Comparison of ENCODE assay signal across 8 cellular contexts in the genomic region with DNA sequence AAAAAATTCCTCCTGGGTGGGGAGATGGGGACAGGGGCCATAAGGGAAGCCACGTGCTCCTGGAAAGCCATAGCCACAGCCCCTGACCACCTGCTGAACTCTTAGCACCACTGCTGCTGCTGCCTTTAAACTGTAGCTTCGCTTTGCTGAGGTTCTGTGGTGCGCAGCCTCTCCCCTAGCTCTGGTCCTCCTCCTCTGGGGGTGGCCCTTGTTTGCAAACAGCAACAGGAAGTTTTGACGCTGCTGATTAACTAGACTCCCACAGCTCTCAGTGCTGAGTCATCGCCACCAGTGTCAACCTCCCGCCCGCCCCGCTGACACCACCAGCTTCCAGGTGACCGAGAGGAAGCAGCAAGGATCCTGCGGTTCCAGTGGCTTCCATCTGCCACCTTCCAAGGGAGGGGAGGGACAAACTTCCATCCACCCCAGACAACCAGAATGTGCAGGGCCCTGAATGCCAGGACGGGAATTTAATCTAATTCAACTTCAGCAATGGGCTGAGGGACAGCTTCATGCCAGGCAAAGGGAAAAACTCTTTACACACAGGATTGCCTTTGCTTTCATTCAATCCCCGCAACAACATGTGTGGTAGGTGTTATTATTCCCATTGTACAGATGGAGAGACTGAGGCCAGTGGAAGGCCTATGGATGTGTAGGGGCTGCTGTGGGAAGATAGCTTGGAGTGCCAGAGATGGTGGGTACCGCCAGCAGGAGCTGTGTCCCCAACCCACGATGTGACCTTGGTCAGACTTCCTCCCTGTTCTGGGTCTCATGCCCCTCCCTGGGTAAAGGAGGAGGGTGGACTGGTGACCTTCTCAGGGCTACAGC. TPM values are rescaled to one million over a fixed set of nuclear protein-coding genes. Genes with fewer than 3 reads are reported as not detected.
DNase-seq lines count a peak whose midpoint lies in the region; ATAC-seq, FAIRE-seq and TF ChIP-seq lines count a peak whose summit lies in the region.

No MANE protein-coding gene starts in this region.

- no TSS peak for BruUV-seq in K562 (replicated peaks; lab: Mats Ljungman, UMichigan)

- H3K27ac ChIP-seq in K562 (ENCODE audit: extremely low read depth, low read depth, low read length) (peak overlapping the region; percentile 80), liver (ENCODE audit: low read depth in 1 of 2, low read length in 2 of 2) (peak overlapping the region; percentile 89), coronary artery (peak overlapping the region in 1 of 2 donors; percentile 57)

- CTCF ChIA-PET in K562 (lab: Yijun Ruan, JAX; ENCODE audit: low intra/inter-chr PET ratio) = no interaction called here

- DNase-seq in GDM1 (lab: John Stamatoyannopoulos, UW) = peak; percentile 71
- peak in 73 of 76 experiments; percentile 39 to 92 (median 77) for DNase-seq in HUDEP-2 (lab: John Stamatoyannopoulos, UW; ENCODE audit: unreplicated experiment in 76 of 76)
- DNase-seq in T-helper 9 cell = peak; percentile 65
- peak; percentile 88 to 98 (median 92) for DNase-seq in K562 (ENCODE audit: extremely low read depth in 1 of 4, low spot score in 3 of 4)
- DNase-seq in stimulated activated CD8-positive, alpha-beta memory T cell treated with anti-CD3 and anti-CD28 coated beads, Interleukin-12 subunit alpha, Interleukin-12 subunit beta, amount 100 ng/mL, for 24 hours (ENCODE audit: extremely low read depth) = peak; percentile 50
- DNase-seq in coronary artery (ENCODE audit: low spot score) = no peak

- TF ChIP-seq CTCF in K562 (IDR thresholded peaks at IDR 0.05 in 2 of 3, conservative IDR thresholded peaks at IDR 0.05 in 1 of 3; ENCODE audit: insufficient read depth in 2 of 3, low read depth in 1 of 3, low read length in 3 of 3) = no peak
- no peak for TF ChIP-seq CTCF in liver (IDR thresholded peaks at IDR 0.05; ENCODE audit: low read depth, low read length, missing input control)
- no peak for TF ChIP-seq CTCF in coronary artery (IDR thresholded peaks at IDR 0.05)

- no peak; a peak in 1 of 4 replicates for TF ChIP-seq RAD21 in K562 (CRISPR knock-in tag; conservative IDR thresholded peaks at IDR 0.05 in 1 of 2, IDR thresholded peaks at IDR 0.05 in 1 of 2)
- peak; percentile 50 to 65 for TF ChIP-seq RAD21 in liver (IDR thresholded peaks at IDR 0.05)

- peak overlapping the region; percentile 60 to 87; a peak in 3 of 4 replicates for H3K9ac ChIP-seq in K562 (ENCODE audit: insufficient read depth in 1 of 2, low read depth in 2 of 2, low read length in 2 of 2)
- peak overlapping the region; percentile 17 to 45 for H3K9ac ChIP-seq in liver (ENCODE audit: low read depth in 1 of 2, low read length in 2 of 2)

- no peaks in the 10 kb centered on the region for H4K20me1 ChIP-seq in K562 (replicated peaks; ENCODE audit: control insufficient read depth, insufficient read depth, low read length)

- peak overlapping the region; percentile 77 for H3K4me2 ChIP-seq in K562 (ENCODE audit: insufficient read depth, low read length)

- in situ Hi-C loops in K562 (cut with MboI) = no loop called here

- peak; percentile 99 for FAIRE-seq in K562 (lab: Jason Lieb, UNC)

- TF ChIP-seq POLR2A in K562 (conservative IDR thresholded peaks at IDR 0.05) = peak; percentile 82

- peak; percentile 88 for TF ChIP-seq EP300 in K562 (IDR thresholded peaks at IDR 0.05; ENCODE audit: low read length)

- POLR2A ChIA-PET in K562 (lab: Yijun Ruan, JAX) = interaction anchor here (0.5 to 1.5 kb wide), 11 partner anchors 8 to 408 kb away, joined by 3 to 5 read pairs (median 3); a partner anchor contains a TSS

- H3K4me3 ChIP-seq in K562 (no peak overlapping the region), liver (ENCODE audit: low read depth in 1 of 3, low read length in 3 of 3) (no peak overlapping the region), coronary artery (no peak overlapping the region)

- no peaks in the 10 kb centered on the region for H3K27me3 ChIP-seq in K562 (ENCODE audit: control insufficient read depth in 2 of 2, insufficient read depth in 2 of 2, low read length in 2 of 2)
- no peaks in the 10 kb centered on the region for H3K27me3 ChIP-seq in liver (ENCODE audit: control insufficient read depth in 4 of 4, insufficient read depth in 4 of 4, low read length in 3 of 4)

- H3K4me1 ChIP-seq in K562 (replicated peaks in 1 of 2; ENCODE audit: control insufficient read depth in 2 of 2, insufficient read depth in 2 of 2, low read length in 2 of 2) (peaks cover 28 to 32% of the 10 kb centered on the region in 2 experiments; a peak in 4 of 5 replicates), liver (ENCODE audit: control insufficient read depth in 4 of 4, insufficient read depth in 4 of 4, low read length in 3 of 4) (peaks cover 14 to 32% (median 22%) of the 10 kb centered on the region in 4 donors)

- peak; percentile 97 for ATAC-seq in GM21515 (IDR thresholded peaks at IDR 0.05; ENCODE audit: unreplicated experiment)
- ATAC-seq in K562 = peak; percentile 96

- H3K36me3 ChIP-seq in K562 (ENCODE audit: control insufficient read depth, insufficient read depth, low read length) (no peaks in the 10 kb centered on the region), liver (ENCODE audit: control insufficient read depth in 4 of 4, insufficient read depth in 3 of 4, low read depth in 1 of 4, low read length in 3 of 4) (no peaks in the 10 kb centered on the region)

- peak overlapping the region; percentile 84 for H2AFZ ChIP-seq in K562 (ENCODE audit: low read depth, low read length)

- H3K9me3 ChIP-seq in K562 (replicated peaks; ENCODE audit: control insufficient read depth, insufficient read depth, low read depth, low read length) (no peaks in the 10 kb centered on the region), liver (ENCODE audit: control insufficient read depth in 4 of 4, low read length in 3 of 4) (no peaks in the 10 kb centered on the region)

- H3K79me2 ChIP-seq in K562 (ENCODE audit: control insufficient read depth, insufficient read depth, low read length) = no peaks in the 10 kb centered on the region

- WGBS in K562 (ENCODE audit: insufficient coverage, low coverage, missing lambda C conversion rate) = 6% methylated on average over 13 of the region's 14 CpGs
- 16% methylated on average over 14 of the region's 14 CpGs for WGBS in liver

- no peaks in the 10 kb centered on the region for H3K9me1 ChIP-seq in K562 (ENCODE audit: control insufficient read depth, insufficient read depth, low read length)

- intact Hi-C loops in K562 (cut with micrococcal nuclease) = no loop called here

TF ChIP-seq in K562, 482 proteins besides CTCF, POLR2A, EP300 and RAD21 (continues in another document):
- peak; percentile 64 for TF ChIP-seq NEUROD1 (IDR thresholded peaks at IDR 0.05; ENCODE audit: borderline replicate concordance, low read depth, low read length, partially characterized antibody)
- TF ChIP-seq ETV1 (tag; conservative IDR thresholded peaks at IDR 0.05; ENCODE audit: low read depth) = peak; percentile 93
- peak; percentile 59 for TF ChIP-seq TAF1 (IDR thresholded peaks at IDR 0.05; ENCODE audit: control insufficient read depth, extremely low read depth, insufficient read depth, low read length, severe bottlenecking)
- 0 out of 2 replicates have a peak, but pooled peaks have one; percentile 6 for TF ChIP-seq CBFB (CRISPR knock-in tag; IDR thresholded peaks at IDR 0.05)
- TF ChIP-seq SAP30 (IDR thresholded peaks at IDR 0.05; ENCODE audit: borderline replicate concordance, insufficient read depth, low read depth, low read length, poor library complexity, severe bottlenecking) = no peak
- TF ChIP-seq GABPA (tag; conservative IDR thresholded peaks at IDR 0.05; ENCODE audit: low read depth) = peak; percentile 69
- peak; percentile 56 for TF ChIP-seq ZNF263 (CRISPR knock-in tag; IDR thresholded peaks at IDR 0.05; ENCODE audit: borderline replicate concordance)
- no peak for TF ChIP-seq NR1H2 (CRISPR knock-in tag; IDR thresholded peaks at IDR 0.05)
- TF ChIP-seq KDM5B (IDR thresholded peaks at IDR 0.05; ENCODE audit: insufficient replicate concordance, low read depth, low read length) = peak; percentile 35

TF ChIP-seq in liver, 16 proteins besides CTCF, POLR2A, EP300 and RAD21 (continues in another document):
- TF ChIP-seq TAF1 (conservative IDR thresholded peaks at IDR 0.05) = peak; percentile 46
- peak; percentile 25 to 66 for TF ChIP-seq HNF4A (conservative IDR thresholded peaks at IDR 0.05)
- peak in 1 of 2 donors; percentile 74 for TF ChIP-seq GABPA (IDR thresholded peaks at IDR 0.05 in 1 of 2, conservative IDR thresholded peaks at IDR 0.05 in 1 of 2)

RNA-seq across cellular contexts. Expression of a gene that starts 8.1 kb away (rescaled TPM):
- total RNA-seq in K562 (2011; cell fraction: chromatin; rRNA removed; ENCODE audit: low replicate concordance) = 164 and 411 TPM in 2 replicates
- 182 and 194 TPM in 2 replicates for total RNA-seq in K562 (2011; cell fraction: nucleolus; rRNA removed)
- total RNA-seq in K562 (2011; cell fraction: nucleoplasm; rRNA removed) = 159 and 191 TPM in 2 replicates
- total RNA-seq in K562 (2014; rRNA removed) (103 and 106 TPM in 2 replicates), K562 (2014; rRNA removed; fragmentation: Illumina TruSeq; extraction: Trizol) (19.0 and 22.9 TPM in 2 replicates), K562 (2015; rRNA removed; fragmentation: Illumina TruSeq; extraction: Trizol) (26.2 and 28.4 TPM in 2 replicates), K562 (2021) (94.5 and 105 TPM in 2 replicates), liver (100 to 1,000 TPM in 1 of 2 donors, 10 to 100 TPM in 1; 22.2 to 103 TPM)
- polyA plus RNA-seq in K562 (2011; rRNA removed) (53.3 and 63.5 TPM in 2 replicates), K562 (2014; fragmentation: Illumina TruSeq; extraction: Trizol) (20.2 and 47.1 TPM in 2 replicates), K562 (2014; fragmentation: Nextera tagmentation; extraction: Ambion mirVana) (under 1 TPM; 0.23 to 0.96 TPM), K562 (2014; rRNA removed) (78.1 and 80.3 TPM in 2 replicates), liver (10 to 100 TPM; 16.5 to 32.7 TPM)
- 55.1 and 112 TPM in 2 replicates for polyA plus RNA-seq in K562 (2011; cell fraction: cytosol; rRNA removed)
- 117 and 212 TPM in 2 replicates for polyA plus RNA-seq in K562 (2011; cell fraction: nucleus; rRNA removed)
- polyA plus RNA-seq in K562 (2012) = 52.0 and 117 TPM in 2 replicates
- polyA minus RNA-seq in K562 (2011; rRNA and poly(A)+ RNA removed) = 30.1 and 42.3 TPM in 2 replicates
- 44.9 and 52.3 TPM in 2 replicates for polyA minus RNA-seq in K562 (2011; cell fraction: cytosol; rRNA and poly(A)+ RNA removed)
- 83.2 and 86.6 TPM in 2 replicates for polyA minus RNA-seq in K562 (2011; cell fraction: nucleus; rRNA and poly(A)+ RNA removed)
